In genomic region chrX:47080915-47081236, GRCh38 we compare ENCODE assay signal across 1 cellular context.
TF ChIP-seq lines count a peak whose summit lies in the region.

No MANE protein-coding gene starts in this region.

TF ChIP-seq in HepG2, 621 proteins besides CTCF, POLR2A, EP300 and RAD21 (continued from another document):
- peak; percentile 66 for TF ChIP-seq PAXIP1 (CRISPR knock-in tag; conservative IDR thresholded peaks at IDR 0.05)
- peak; percentile 31; the same call in 1 of the 2 replicates for TF ChIP-seq TFAP4 (IDR thresholded peaks at IDR 0.05; ENCODE audit: borderline replicate concordance, low read depth)
- TF ChIP-seq ZBTB37 (CRISPR knock-in tag; IDR thresholded peaks at IDR 0.05) = 0 out of 2 replicates have a peak, but pooled peaks have one; percentile 39
- no peak for TF ChIP-seq ZNF512B (CRISPR knock-in tag; IDR thresholded peaks at IDR 0.05; ENCODE audit: borderline replicate concordance)
- no peak for TF ChIP-seq ZBTB1 (CRISPR knock-in tag; IDR thresholded peaks at IDR 0.05; ENCODE audit: borderline replicate concordance)
- 0 out of 2 replicates have a peak, but pooled peaks have one; percentile 3 for TF ChIP-seq SOX5 (CRISPR knock-in tag; IDR thresholded peaks at IDR 0.05; ENCODE audit: borderline replicate concordance)
- TF ChIP-seq ZNF292 (CRISPR knock-in tag; IDR thresholded peaks at IDR 0.05; ENCODE audit: borderline replicate concordance, low read depth) = 0 out of 2 replicates have a peak, but pooled peaks have one; percentile 22
- TF ChIP-seq HDAC1 (CRISPR knock-in tag; IDR thresholded peaks at IDR 0.05) = peak; percentile 33
- TF ChIP-seq ZNF792 (CRISPR knock-in tag; IDR thresholded peaks at IDR 0.05) = 0 out of 2 replicates have a peak, but pooled peaks have one; percentile 8
- peak; percentile 7; the same call in 1 of the 2 replicates for TF ChIP-seq ZNF687 (CRISPR knock-in tag; IDR thresholded peaks at IDR 0.05)
- TF ChIP-seq ERF (CRISPR knock-in tag; IDR thresholded peaks at IDR 0.05) = no peak
- TF ChIP-seq PITX1 (CRISPR knock-in tag; IDR thresholded peaks at IDR 0.05) = peak; percentile 49; the same call in 1 of the 2 replicates
- no peak for TF ChIP-seq TFDP2 (CRISPR knock-in tag; IDR thresholded peaks at IDR 0.05)
